In genomic region chr2:234403074-234403473, GRCh38 we compare ENCODE assay signal across 16 cellular contexts.
DNase-seq lines count a peak whose midpoint lies in the region; ATAC-seq and TF ChIP-seq lines count a peak whose summit lies in the region.
"Had no signal": no experiment of that assay in that cellular context is flagged by ENCODE, and none has a peak within 500 bp of the region (broad histone marks: within the 10 kb centered on the region; RNA-seq: fewer than 3 reads in every experiment).

No MANE protein-coding gene starts in this region.

- H3K4me1 ChIP-seq in CD8-positive, alpha-beta memory T cell (ENCODE audit: insufficient read depth, low read length), result peaks cover 22% of the 10 kb centered on the region
- H3K4me1 ChIP-seq: breast epithelium, uterus had no signal

- CTCF ChIA-PET in CD8-positive, alpha-beta memory T cell (lab: Charles Lee), result no interaction called here

- DNase-seq in A172 (ENCODE audit: low spot score) (peak; percentile 43), T-helper 17 cell (no peak), foreskin fibroblast (peak; percentile 74 to 84), H7 (no peak)
- no peak for DNase-seq in CD8-positive, alpha-beta memory T cell
- DNase-seq in activated T-cell treated with anti-CD3 and anti-CD28 coated beads, Interleukin-2, amount 50 U/mL, for 4 hours, result no peak
- DNase-seq in stimulated activated CD4-positive, alpha-beta T cell treated with anti-CD3 and anti-CD28 coated beads, Interleukin-15, amount 100 ng/mL, for 24 hours, result no peak
- DNase-seq: activated effector memory CD4-positive, alpha-beta T cell treated with Interleukin-2 at 50 U/mL for 16 hours; Karpas-422; NCI-H1436; NCI-H2227 treated with DMSO at 0.1 percent for 48 hours; posterior cingulate gyrus; stimulated activated naive CD8-positive, alpha-beta T cell treated with anti-CD3 and anti-CD28 coated beads, Interleukin-15, amount 100 ng/mL, for 72 hours; uterus had no signal

- no peaks in the 10 kb centered on the region for H3K9me3 ChIP-seq in CD8-positive, alpha-beta memory T cell (ENCODE audit: low read length)
- no peaks in the 10 kb centered on the region for H3K9me3 ChIP-seq in T-helper 17 cell (ENCODE audit: control insufficient read depth, low read length, poor library complexity, severe bottlenecking)
- H3K9me3 ChIP-seq: breast epithelium, uterus had no signal

- H3K4me3 Mint-ChIP-seq in CD8-positive, alpha-beta memory T cell, result no peak overlapping the region
- no peak overlapping the region for H3K4me3 Mint-ChIP-seq in T-helper 17 cell
- no peak overlapping the region for H3K4me3 Mint-ChIP-seq in activated T-cell treated with anti-CD3 and anti-CD28 coated beads, Interleukin-2, amount 50 U/mL, for 4 hours

- H3K36me3 Mint-ChIP-seq in CD8-positive, alpha-beta memory T cell, result peaks cover 0 to 4% (median 0%) of the 10 kb centered on the region in 3 donors
- no peaks in the 10 kb centered on the region for H3K36me3 Mint-ChIP-seq in T-helper 17 cell (ENCODE audit: low read depth)
- H3K36me3 Mint-ChIP-seq in activated T-cell treated with anti-CD3 and anti-CD28 coated beads, Interleukin-2, amount 50 U/mL, for 4 hours (ENCODE audit: insufficient read depth), result no peaks in the 10 kb centered on the region

- no peaks in the 10 kb centered on the region for H3K27me3 ChIP-seq in CD8-positive, alpha-beta memory T cell (ENCODE audit: insufficient read depth, low read length, poor library complexity, severe bottlenecking)
- H3K27me3 ChIP-seq in H7 (ENCODE audit: control insufficient read depth, insufficient read depth, low read length), result no peaks in the 10 kb centered on the region
- H3K27me3 ChIP-seq: breast epithelium, uterus had no signal

- no peaks in the 10 kb centered on the region for H3K27me3 Mint-ChIP-seq in CD8-positive, alpha-beta memory T cell
- no peaks in the 10 kb centered on the region for H3K27me3 Mint-ChIP-seq in T-helper 17 cell
- H3K27me3 Mint-ChIP-seq in activated T-cell treated with anti-CD3 and anti-CD28 coated beads, Interleukin-2, amount 50 U/mL, for 4 hours (ENCODE audit: low read depth), result no peaks in the 10 kb centered on the region
- H3K27me3 Mint-ChIP-seq: stimulated activated naive CD8-positive, alpha-beta T cell treated with anti-CD3 and anti-CD28 coated beads, Interleukin-15, amount 100 ng/mL, for 72 hours had no signal

- no peak overlapping the region for H3K4me3 ChIP-seq in CD8-positive, alpha-beta memory T cell (ENCODE audit: low read length)
- no peak overlapping the region for H3K4me3 ChIP-seq in foreskin fibroblast (ENCODE audit: low read depth in 1 of 2, low read length in 2 of 2)
- H3K4me3 ChIP-seq in H7 (ENCODE audit: insufficient read depth, low read depth, low read length), result no peak overlapping the region
- H3K4me3 ChIP-seq: breast epithelium, uterus had no signal

- no peaks in the 10 kb centered on the region for H3K9me3 Mint-ChIP-seq in CD8-positive, alpha-beta memory T cell
- no peaks in the 10 kb centered on the region for H3K9me3 Mint-ChIP-seq in activated T-cell treated with anti-CD3 and anti-CD28 coated beads, Interleukin-2, amount 50 U/mL, for 4 hours
- H3K9me3 Mint-ChIP-seq: stimulated activated naive CD8-positive, alpha-beta T cell treated with anti-CD3 and anti-CD28 coated beads, Interleukin-15, amount 100 ng/mL, for 72 hours had no signal

- peak overlapping the region in 5 of 8 donors; percentile 29 to 81 (median 77) for H3K27ac Mint-ChIP-seq in CD8-positive, alpha-beta memory T cell
- H3K27ac Mint-ChIP-seq in T-helper 17 cell, result peak overlapping the region; percentile 72

- no peak for TF ChIP-seq CTCF in foreskin fibroblast (IDR thresholded peaks at IDR 0.05; ENCODE audit: low read depth, low read length)

- POLR2A ChIA-PET in CD8-positive, alpha-beta memory T cell (lab: Charles Lee), result no interaction called here

- H3K36me3 ChIP-seq in CD8-positive, alpha-beta memory T cell (ENCODE audit: insufficient read depth, low read length), result no peaks in the 10 kb centered on the region
- no peaks in the 10 kb centered on the region for H3K36me3 ChIP-seq in H7 (replicated peaks; ENCODE audit: control insufficient read depth, insufficient read depth, low read length)
- H3K36me3 ChIP-seq: breast epithelium, uterus had no signal

- no peak overlapping the region for H3K27ac ChIP-seq in CD8-positive, alpha-beta memory T cell (ENCODE audit: low read depth, low read length)
- H3K27ac ChIP-seq: breast epithelium, uterus had no signal

- ATAC-seq in T-helper 17 cell (no peak), GM19035 (IDR thresholded peaks at IDR 0.05; ENCODE audit: unreplicated experiment) (no peak)
- no peak for ATAC-seq in activated T-cell treated with anti-CD3 and anti-CD28 coated beads, Interleukin-2, amount 50 U/mL, for 4 hours
- ATAC-seq: stimulated activated naive CD8-positive, alpha-beta T cell treated with anti-CD3 and anti-CD28 coated beads, Interleukin-15, amount 100 ng/mL, for 72 hours had no signal

- peaks cover 12 to 28% (median 27%) of the 10 kb centered on the region in 3 donors for H3K4me1 Mint-ChIP-seq in CD8-positive, alpha-beta memory T cell
- H3K4me1 Mint-ChIP-seq in T-helper 17 cell, result peaks cover 14% of the 10 kb centered on the region
- peaks cover 35% of the 10 kb centered on the region for H3K4me1 Mint-ChIP-seq in activated T-cell treated with anti-CD3 and anti-CD28 coated beads, Interleukin-2, amount 50 U/mL, for 4 hours (ENCODE audit: low read depth)

Comparison
In these comparisons a context has a peak if more than half of its experiments do, and no peak if none do; other contexts are left out.
1. DNase-seq: peak in A172 (single experiment) and foreskin fibroblast (2 of 2); none in CD8-positive, alpha-beta memory T cell (0 of 5), T-helper 17 cell (0 of 3), H7 (single experiment), activated T-cell treated with anti-CD3 and anti-CD28 coated beads, Interleukin-2, amount 50 U/mL, for 4 hours (single experiment) and stimulated activated CD4-positive, alpha-beta T cell treated with anti-CD3 and anti-CD28 coated beads, Interleukin-15, amount 100 ng/mL, for 24 hours (single experiment).